Comparison of ENCODE assay signal across 28 cellular contexts in the genomic region with DNA sequence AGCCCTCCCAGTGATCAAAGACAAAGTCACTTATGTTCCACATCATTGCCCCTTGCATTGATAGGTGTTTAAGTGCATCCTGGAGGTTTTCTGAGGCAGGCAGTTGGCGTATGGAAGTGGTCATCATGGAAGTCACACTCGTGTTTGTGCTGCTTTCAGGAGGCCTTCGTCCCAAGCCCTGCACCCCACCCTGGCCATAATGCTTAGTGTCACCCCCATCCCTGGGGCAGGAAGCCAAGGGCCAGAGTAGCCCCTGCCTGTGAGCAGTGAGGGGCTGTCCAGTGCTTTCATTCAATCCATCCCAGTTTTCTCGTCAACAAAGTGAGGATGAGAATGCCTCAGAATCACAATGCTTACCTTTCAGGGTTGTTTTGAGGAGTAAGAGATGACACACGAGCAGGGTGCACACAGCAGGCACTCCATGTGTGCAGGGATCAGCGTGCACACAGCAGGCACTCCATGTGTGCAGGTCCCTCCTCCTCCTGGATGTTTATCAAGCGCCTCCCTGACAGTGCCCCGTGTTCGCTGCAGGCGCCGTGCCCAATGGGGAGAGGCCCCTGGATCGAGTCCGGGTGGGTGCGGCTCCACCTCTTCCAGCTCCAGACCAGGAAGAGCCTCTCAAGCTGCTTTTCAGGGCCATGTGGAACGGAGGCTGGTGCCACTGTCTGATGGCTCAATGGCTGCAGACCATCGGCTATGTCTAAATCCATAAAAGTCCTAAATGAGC. TPM values are rescaled to one million over a fixed set of nuclear protein-coding genes. Genes with fewer than 3 reads are reported as not detected.
A peak's percentile ranks its signal among the peaks of the same experiment; 100 is the strongest.
DNase-seq lines count a peak whose midpoint lies in the region; ATAC-seq, FAIRE-seq and TF ChIP-seq lines count a peak whose summit lies in the region.
"Had no signal": no experiment of that assay in that cellular context is flagged by ENCODE, and none has a peak within 500 bp of the region (broad histone marks: within the 10 kb centered on the region; RNA-seq: fewer than 3 reads in every experiment).

No MANE protein-coding gene starts in this region.

- H3K9ac ChIP-seq in K562 (ENCODE audit: insufficient read depth in 1 of 2, low read depth in 2 of 2, low read length in 2 of 2), result peak overlapping the region in 1 of 2 experiments; percentile 31; a peak in 2 of 4 replicates
- no peak overlapping the region for H3K9ac ChIP-seq in HepG2 (ENCODE audit: insufficient read depth, low read depth, low read length)
- H3K9ac ChIP-seq: KMS-11 had no signal

- peak overlapping the region; percentile 65; the same call in 1 of the 2 replicates for H2AFZ ChIP-seq in K562 (ENCODE audit: low read depth, low read length)
- H2AFZ ChIP-seq in HepG2 (ENCODE audit: low read length), result no peak overlapping the region
- H2AFZ ChIP-seq: GM23338 had no signal

- POLR2A ChIA-PET in K562 (lab: Yijun Ruan, JAX) (interaction anchor here (0.6 to 2.2 kb wide), 9 partner anchors 9 to 244 kb away, joined by 3 to 9 read pairs (median 5); no protein-coding TSS in a partner anchor), HepG2 (lab: Yijun Ruan, JAX) (no interaction called here)

- in situ Hi-C loops in K562 (cut with MboI) (no loop called here), HepG2 (cut with HindIII; ENCODE audit: extremely low pct_ligation_motif_present, low pct_unique_long_range_greater_than_20kb) (no loop called here)

- H3K4me3 ChIP-seq in K562 (no peak overlapping the region), HepG2 (replicated peaks in 1 of 3; ENCODE audit: insufficient read depth in 1 of 3, low read depth in 2 of 3, low read length in 3 of 3) (no peak overlapping the region), spleen (no peak overlapping the region)
- H3K4me3 ChIP-seq: GM23338, prostate gland, SK-N-MC, upper lobe of left lung had no signal

- no peak for TF ChIP-seq POLR2A in K562 (conservative IDR thresholded peaks at IDR 0.05)
- TF ChIP-seq POLR2A in HepG2 (IDR thresholded peaks at IDR 0.05; ENCODE audit: insufficient read depth in 1 of 2, low read depth in 2 of 2, low read length in 2 of 2), result no peak
- TF ChIP-seq POLR2A in spleen (IDR thresholded peaks at IDR 0.05), result no peak

- no peaks in the 10 kb centered on the region for H3K9me1 ChIP-seq in K562 (ENCODE audit: control insufficient read depth, insufficient read depth, low read length)

- DNase-seq in NCI-H510A treated with DMSO at 0.1 percent for 48 hours (lab: John Stamatoyannopoulos, UW) (peak; percentile 48), NCI-H510A (lab: John Stamatoyannopoulos, UW) (no peak), K562 (ENCODE audit: extremely low read depth in 1 of 4, low spot score in 3 of 4) (no peak), HepG2 (ENCODE audit: low spot score) (no peak), spleen (peak; percentile 77), NCI-H524 (lab: John Stamatoyannopoulos, UW) (no peak), A172 (ENCODE audit: low spot score) (no peak)
- DNase-seq: 8988T; activated CD4-positive, CD25-positive, alpha-beta regulatory T cell; activated effector memory CD4-positive, alpha-beta T cell treated with anti-CD3 and anti-CD28 coated beads, Interleukin-2, amount 50 U/mL, for 16 hours; activated T-cell treated with anti-CD3 and anti-CD28 coated beads, Interleukin-2, amount 50 U/mL, for 24 hours; CD4-positive, alpha-beta memory T cell; cortex of kidney; endodermal cell; MM.1S; NCI-H1930; NCI-H345; OCI-M1; stimulated activated naive B cell treated with anti-CD40 and anti-IgM and Interleukin-4, amounts not matched to agents 10 μg/mL and 1 μg/mL and 100 μg/mL, for 72 hours; T-helper 17 cell had no signal

- BruUV-seq in K562 (replicated peaks; lab: Mats Ljungman, UMichigan) (no TSS peak), HepG2 (replicated peaks; lab: Mats Ljungman, UMichigan) (no TSS peak)

- TF ChIP-seq EP300 in K562 (IDR thresholded peaks at IDR 0.05; ENCODE audit: low read length), result no peak
- TF ChIP-seq EP300 in HepG2 (IDR thresholded peaks at IDR 0.05; ENCODE audit: low read depth in 2 of 2, low read length in 2 of 2), result no peak
- TF ChIP-seq EP300 in HepG2 (CRISPR knock-in tag; IDR thresholded peaks at IDR 0.05; ENCODE audit: borderline replicate concordance), result no peak

- TF ChIP-seq CTCF in K562 (IDR thresholded peaks at IDR 0.05 in 2 of 3, conservative IDR thresholded peaks at IDR 0.05 in 1 of 3; ENCODE audit: insufficient read depth in 2 of 3, low read depth in 1 of 3, low read length in 3 of 3) (no peak), HepG2 (CRISPR knock-in tag; IDR thresholded peaks at IDR 0.05) (no peak), spleen (IDR thresholded peaks at IDR 0.05 in 8 of 11, conservative IDR thresholded peaks at IDR 0.05 in 3 of 11) (no peak)

- H3K4me1 ChIP-seq in K562 (replicated peaks in 1 of 2; ENCODE audit: control insufficient read depth in 2 of 2, insufficient read depth in 2 of 2, low read length in 2 of 2), result peaks cover 19 to 46% of the 10 kb centered on the region in 2 experiments
- H3K4me1 ChIP-seq in HepG2 (ENCODE audit: insufficient read depth, low read length), result peaks cover 29% of the 10 kb centered on the region
- H3K4me1 ChIP-seq in spleen, result peaks cover 0 to 23% (median 0%) of the 10 kb centered on the region in 6 donors
- H3K4me1 ChIP-seq: prostate gland had no signal

- no peak for FAIRE-seq in K562 (lab: Jason Lieb, UNC)
- FAIRE-seq in HepG2 (lab: Jason Lieb, UNC), result no peak
- FAIRE-seq: TTC549 had no signal

- 74% methylated on average over 16 of the region's 16 CpGs for WGBS in K562 (ENCODE audit: insufficient coverage, low coverage, missing lambda C conversion rate)
- 52% methylated on average over 6 of the region's 16 CpGs for WGBS in HepG2 (ENCODE audit: low lambda C conversion rate)
- WGBS in spleen, 5 donors, result 72 to 90% (median 76%) methylated on average over 7 to 16 of the region's 16 CpGs

- H3K36me3 ChIP-seq in K562 (ENCODE audit: control insufficient read depth, insufficient read depth, low read length), result no peaks in the 10 kb centered on the region
- no peaks in the 10 kb centered on the region for H3K36me3 ChIP-seq in HepG2 (replicated peaks in 1 of 2; ENCODE audit: control insufficient read depth in 1 of 2, insufficient read depth in 2 of 2, low read length in 2 of 2)
- H3K36me3 ChIP-seq in spleen, result no peaks in the 10 kb centered on the region
- H3K36me3 ChIP-seq: neutrophil, prostate gland, upper lobe of left lung had no signal

- H3K79me2 ChIP-seq in K562 (ENCODE audit: control insufficient read depth, insufficient read depth, low read length), result no peaks in the 10 kb centered on the region
- no peaks in the 10 kb centered on the region for H3K79me2 ChIP-seq in HepG2 (ENCODE audit: insufficient read depth, low read length)

- ATAC-seq in K562, result no peak
- no peak for ATAC-seq in HepG2
- no peak for ATAC-seq in GM21786 (IDR thresholded peaks at IDR 0.05; ENCODE audit: unreplicated experiment)
- ATAC-seq: stimulated activated naive B cell treated with anti-CD40 and anti-IgM and Interleukin-4, amounts not matched to agents 10 μg/mL and 1 μg/mL and 100 μg/mL, for 72 hours; T-helper 17 cell had no signal

- H4K20me1 ChIP-seq in K562 (replicated peaks; ENCODE audit: control insufficient read depth, insufficient read depth, low read length), result peaks cover 5% of the 10 kb centered on the region; the same call in 1 of the 2 replicates
- H4K20me1 ChIP-seq in HepG2 (ENCODE audit: insufficient read depth, low read length), result no peaks in the 10 kb centered on the region

- H3K27ac ChIP-seq in K562 (ENCODE audit: extremely low read depth, low read depth, low read length) (peak overlapping the region; percentile 63; the same call in 1 of the 3 replicates), HepG2 (ENCODE audit: extremely low read length, insufficient read depth, low read length) (no peak overlapping the region), spleen (no peak overlapping the region)
- H3K27ac ChIP-seq: KMS-11, neutrophil, prostate gland, SK-N-MC, upper lobe of left lung had no signal

- intact Hi-C loops in K562 (cut with micrococcal nuclease), result no loop called here
- intact Hi-C loops in HepG2 (cut with micrococcal nuclease; ENCODE audit: unreplicated experiment), result no loop called here
- intact Hi-C loops in spleen (cut with DNase I; ENCODE audit: low total_unique reads), result no loop called here

- H3K9me3 ChIP-seq in K562 (replicated peaks; ENCODE audit: control insufficient read depth, insufficient read depth, low read depth, low read length), result no peaks in the 10 kb centered on the region
- no peaks in the 10 kb centered on the region for H3K9me3 ChIP-seq in HepG2 (ENCODE audit: low read length)
- no peaks in the 10 kb centered on the region for H3K9me3 ChIP-seq in spleen
- H3K9me3 ChIP-seq: neutrophil, prostate gland, upper lobe of left lung had no signal

- no peak for TF ChIP-seq RAD21 in K562 (CRISPR knock-in tag; conservative IDR thresholded peaks at IDR 0.05 in 1 of 2, IDR thresholded peaks at IDR 0.05 in 1 of 2)
- no peak for TF ChIP-seq RAD21 in HepG2 (CRISPR knock-in tag; IDR thresholded peaks at IDR 0.05)

- H3K27me3 ChIP-seq in K562 (ENCODE audit: control insufficient read depth in 2 of 2, insufficient read depth in 2 of 2, low read length in 2 of 2) (no peaks in the 10 kb centered on the region), HepG2 (ENCODE audit: control insufficient read depth in 1 of 2, insufficient read depth in 2 of 2, low read length in 2 of 2) (peaks cover 14 to 35% of the 10 kb centered on the region in 2 experiments), spleen (replicated peaks in 1 of 7) (peaks cover 0 to 24% (median 0%) of the 10 kb centered on the region in 7 donors)
- H3K27me3 ChIP-seq: upper lobe of left lung had no signal

- CTCF ChIA-PET in K562 (lab: Yijun Ruan, JAX; ENCODE audit: low intra/inter-chr PET ratio), result no interaction called here
- CTCF ChIA-PET in HepG2 (lab: Yijun Ruan, JAX; ENCODE audit: low intra/inter-chr PET ratio, low total read pairs), result interaction anchor here (0.7 kb wide), 1 partner anchor 17 kb away, joined by 3 read pairs; no protein-coding TSS in a partner anchor

- H3K4me2 ChIP-seq in K562 (ENCODE audit: insufficient read depth, low read length), result peak overlapping the region; percentile 46; the same call in 1 of the 2 replicates
- no peak overlapping the region for H3K4me2 ChIP-seq in HepG2 (ENCODE audit: low read depth, low read length)
- H3K4me2 ChIP-seq: GM23338, KMS-11 had no signal

RNA-seq across cellular contexts. Expression of gene RRP1, which starts 35.7 kb away (rescaled TPM):
- total RNA-seq in K562 (2011; cell fraction: chromatin; rRNA removed; ENCODE audit: low replicate concordance), result 200 and 398 TPM in 2 replicates
- 176 and 196 TPM in 2 replicates for total RNA-seq in K562 (2011; cell fraction: nucleolus; rRNA removed)
- 186 and 220 TPM in 2 replicates for total RNA-seq in K562 (2011; cell fraction: nucleoplasm; rRNA removed)
- 68.6 and 84.3 TPM in 2 replicates for total RNA-seq in K562 (2014; rRNA removed)
- 40.5 and 48.5 TPM in 2 replicates for total RNA-seq in K562 (2014; rRNA removed; fragmentation: Illumina TruSeq; extraction: Trizol)
- 51.6 and 52.9 TPM in 2 replicates for total RNA-seq in K562 (2015; rRNA removed; fragmentation: Illumina TruSeq; extraction: Trizol)
- 89.1 and 105 TPM in 2 replicates for total RNA-seq in K562 (2021)
- 38.0 and 47.3 TPM in 2 replicates for polyA plus RNA-seq in K562 (2011; rRNA removed)
- polyA plus RNA-seq in K562 (2011; cell fraction: cytosol; rRNA removed), result 22.9 and 23.5 TPM in 2 replicates
- polyA plus RNA-seq in K562 (2011; cell fraction: nucleus; rRNA removed), result 233 and 286 TPM in 2 replicates
- 35.6 and 62.2 TPM in 2 replicates for polyA plus RNA-seq in K562 (2012)
- polyA plus RNA-seq in K562 (2014; fragmentation: Illumina TruSeq; extraction: Trizol), result 79.7 and 97.5 TPM in 2 replicates
- 1 to 10 TPM in 1 of 2 experiments, under 1 TPM in 1; 0.89 to 1.8 TPM for polyA plus RNA-seq in K562 (2014; fragmentation: Nextera tagmentation; extraction: Ambion mirVana)
- polyA plus RNA-seq in K562 (2014; rRNA removed), result 60.2 and 64.7 TPM in 2 replicates
- polyA minus RNA-seq in K562 (2011; rRNA and poly(A)+ RNA removed), result 23.9 and 28.6 TPM in 2 replicates
- 20.8 and 22.0 TPM in 2 replicates for polyA minus RNA-seq in K562 (2011; cell fraction: cytosol; rRNA and poly(A)+ RNA removed)
- polyA minus RNA-seq in K562 (2011; cell fraction: nucleus; rRNA and poly(A)+ RNA removed), result 66.5 and 104 TPM in 2 replicates
- 24.6 and 35.1 TPM in 2 replicates for total RNA-seq in HepG2 (2016; rRNA removed; fragmentation: Illumina TruSeq; extraction: Trizol)
- 16.9 and 17.1 TPM in 2 replicates for total RNA-seq in HepG2 (2016; cell fraction: cytosol; rRNA removed; fragmentation: Illumina TruSeq; extraction: Trizol; ENCODE audit: low read depth)
- total RNA-seq in HepG2 (2016; cell fraction: insoluble cytoplasmic fraction; rRNA removed; fragmentation: Illumina TruSeq; extraction: Trizol), result 24.1 and 32.9 TPM in 2 replicates
- 10.3 and 11.2 TPM in 2 replicates for total RNA-seq in HepG2 (2016; cell fraction: membrane; rRNA removed; fragmentation: Illumina TruSeq; extraction: Trizol)
- total RNA-seq in HepG2 (2016; cell fraction: nucleus; rRNA removed; fragmentation: Illumina TruSeq; extraction: Trizol), result 29.9 and 34.8 TPM in 2 replicates
- 20.1 and 22.2 TPM in 2 replicates for polyA plus RNA-seq in HepG2 (2011; rRNA removed)
- polyA plus RNA-seq in HepG2 (2011; cell fraction: cytosol; rRNA removed), result 11.2 and 11.3 TPM in 2 replicates
- 110 and 114 TPM in 2 replicates for polyA plus RNA-seq in HepG2 (2011; cell fraction: nucleus; rRNA removed)
- 22.7 and 27.0 TPM in 2 replicates for polyA plus RNA-seq in HepG2 (2012)
- polyA plus RNA-seq in HepG2 (2016; cell fraction: cytosol; fragmentation: Illumina TruSeq; extraction: Trizol; ENCODE audit: low read depth), result 3.0 and 3.7 TPM in 2 replicates
- 25.7 and 32.8 TPM in 2 replicates for polyA plus RNA-seq in HepG2 (2016; cell fraction: insoluble cytoplasmic fraction; fragmentation: Illumina TruSeq; extraction: Trizol; ENCODE audit: low read depth)
- polyA plus RNA-seq in HepG2 (2016; cell fraction: membrane; fragmentation: Illumina TruSeq; extraction: Trizol; ENCODE audit: low read depth), result 4.3 and 6.1 TPM in 2 replicates
- 70.6 and 74.1 TPM in 2 replicates for polyA plus RNA-seq in HepG2 (2016; cell fraction: nucleus; fragmentation: Illumina TruSeq; extraction: Trizol; ENCODE audit: insufficient read depth, low read depth)
- polyA minus RNA-seq in HepG2 (2011; rRNA and poly(A)+ RNA removed; ENCODE audit: low replicate concordance), result 9.8 and 26.9 TPM in 2 replicates
- 5.9 and 9.7 TPM in 2 replicates for polyA minus RNA-seq in HepG2 (2011; cell fraction: cytosol; rRNA and poly(A)+ RNA removed)
- polyA minus RNA-seq in HepG2 (2011; cell fraction: nucleus; rRNA and poly(A)+ RNA removed), result 27.0 and 37.2 TPM in 2 replicates
- total RNA-seq in spleen, result 10 to 100 TPM; 11.5 to 26.9 (median 20.5) TPM
- 10 to 100 TPM; 12.6 to 18.8 (median 15.8) TPM for polyA plus RNA-seq in spleen
- total RNA-seq in A172 (2014; rRNA removed; shearing (Covaris generic)), result 63.7 and 77.7 TPM in 2 replicates

RNA-seq across cellular contexts. Expression of gene AGPAT3, which starts 40.0 kb away (rescaled TPM):
- 91.3 and 152 TPM in 2 replicates for total RNA-seq in K562 (2011; cell fraction: chromatin; rRNA removed; ENCODE audit: low replicate concordance)
- total RNA-seq in K562 (2011; cell fraction: nucleolus; rRNA removed), result 92.9 and 103 TPM in 2 replicates
- total RNA-seq in K562 (2011; cell fraction: nucleoplasm; rRNA removed), result 104 and 106 TPM in 2 replicates
- total RNA-seq in K562 (2014; rRNA removed), result 41.3 and 50.4 TPM in 2 replicates
- 27.3 and 28.6 TPM in 2 replicates for total RNA-seq in K562 (2014; rRNA removed; fragmentation: Illumina TruSeq; extraction: Trizol)
- total RNA-seq in K562 (2015; rRNA removed; fragmentation: Illumina TruSeq; extraction: Trizol), result 33.7 and 35.7 TPM in 2 replicates
- 88.4 and 90.1 TPM in 2 replicates for total RNA-seq in K562 (2021)
- polyA plus RNA-seq in K562 (2011; rRNA removed), result 48.3 and 63.4 TPM in 2 replicates
- 66.5 and 76.4 TPM in 2 replicates for polyA plus RNA-seq in K562 (2011; cell fraction: cytosol; rRNA removed)
- 70.1 and 87.0 TPM in 2 replicates for polyA plus RNA-seq in K562 (2011; cell fraction: nucleus; rRNA removed)
- 42.6 and 65.7 TPM in 2 replicates for polyA plus RNA-seq in K562 (2012)
- 33.2 and 48.4 TPM in 2 replicates for polyA plus RNA-seq in K562 (2014; fragmentation: Illumina TruSeq; extraction: Trizol)
- polyA plus RNA-seq in K562 (2014; fragmentation: Nextera tagmentation; extraction: Ambion mirVana), result 1 to 10 TPM; 1.5 TPM
- 46.6 and 50.1 TPM in 2 replicates for polyA plus RNA-seq in K562 (2014; rRNA removed)
- 40.0 and 57.0 TPM in 2 replicates for polyA minus RNA-seq in K562 (2011; rRNA and poly(A)+ RNA removed)
- polyA minus RNA-seq in K562 (2011; cell fraction: cytosol; rRNA and poly(A)+ RNA removed), result 48.7 and 66.4 TPM in 2 replicates
- polyA minus RNA-seq in K562 (2011; cell fraction: nucleus; rRNA and poly(A)+ RNA removed), result 26.1 and 32.4 TPM in 2 replicates
- total RNA-seq in HepG2 (2016; rRNA removed; fragmentation: Illumina TruSeq; extraction: Trizol), result 46.8 and 54.4 TPM in 2 replicates
- total RNA-seq in HepG2 (2016; cell fraction: cytosol; rRNA removed; fragmentation: Illumina TruSeq; extraction: Trizol; ENCODE audit: low read depth), result 14.8 and 16.1 TPM in 2 replicates
- total RNA-seq in HepG2 (2016; cell fraction: insoluble cytoplasmic fraction; rRNA removed; fragmentation: Illumina TruSeq; extraction: Trizol), result 41.2 and 56.0 TPM in 2 replicates
- 53.6 and 57.0 TPM in 2 replicates for total RNA-seq in HepG2 (2016; cell fraction: membrane; rRNA removed; fragmentation: Illumina TruSeq; extraction: Trizol)
- 49.6 and 56.0 TPM in 2 replicates for total RNA-seq in HepG2 (2016; cell fraction: nucleus; rRNA removed; fragmentation: Illumina TruSeq; extraction: Trizol)
- 32.2 and 40.5 TPM in 2 replicates for polyA plus RNA-seq in HepG2 (2011; rRNA removed)
- 34.8 and 46.1 TPM in 2 replicates for polyA plus RNA-seq in HepG2 (2011; cell fraction: cytosol; rRNA removed)
- polyA plus RNA-seq in HepG2 (2011; cell fraction: nucleus; rRNA removed), result 58.5 and 63.8 TPM in 2 replicates
- 30.3 and 31.7 TPM in 2 replicates for polyA plus RNA-seq in HepG2 (2012)
- 19.7 and 23.3 TPM in 2 replicates for polyA plus RNA-seq in HepG2 (2016; cell fraction: cytosol; fragmentation: Illumina TruSeq; extraction: Trizol; ENCODE audit: low read depth)
- 37.4 and 44.0 TPM in 2 replicates for polyA plus RNA-seq in HepG2 (2016; cell fraction: insoluble cytoplasmic fraction; fragmentation: Illumina TruSeq; extraction: Trizol; ENCODE audit: low read depth)
- polyA plus RNA-seq in HepG2 (2016; cell fraction: membrane; fragmentation: Illumina TruSeq; extraction: Trizol; ENCODE audit: low read depth), result 43.7 and 47.5 TPM in 2 replicates
- 78.1 and 78.9 TPM in 2 replicates for polyA plus RNA-seq in HepG2 (2016; cell fraction: nucleus; fragmentation: Illumina TruSeq; extraction: Trizol; ENCODE audit: insufficient read depth, low read depth)
- polyA minus RNA-seq in HepG2 (2011; rRNA and poly(A)+ RNA removed; ENCODE audit: low replicate concordance), result 56.4 and 145 TPM in 2 replicates
- 41.5 and 50.9 TPM in 2 replicates for polyA minus RNA-seq in HepG2 (2011; cell fraction: cytosol; rRNA and poly(A)+ RNA removed)
- 28.1 and 33.7 TPM in 2 replicates for polyA minus RNA-seq in HepG2 (2011; cell fraction: nucleus; rRNA and poly(A)+ RNA removed)
- total RNA-seq in spleen, result 10 to 100 TPM; 50.8 to 92.0 (median 64.5) TPM
- 10 to 100 TPM in 1 of 3 donors, 1 to 10 TPM in 2; 6.9 to 20.7 (median 8.3) TPM for polyA plus RNA-seq in spleen
- total RNA-seq in A172 (2014; rRNA removed; shearing (Covaris generic)), result 73.4 and 73.5 TPM in 2 replicates

RNA-seq across cellular contexts. Expression of gene CSTB, which starts 48.9 kb away (rescaled TPM):
- 10.6 and 21.9 TPM in 2 replicates for total RNA-seq in K562 (2011; cell fraction: chromatin; rRNA removed; ENCODE audit: low replicate concordance)
- 19.5 and 22.0 TPM in 2 replicates for total RNA-seq in K562 (2011; cell fraction: nucleolus; rRNA removed)
- 18.3 and 24.3 TPM in 2 replicates for total RNA-seq in K562 (2011; cell fraction: nucleoplasm; rRNA removed)
- total RNA-seq in K562 (2014; rRNA removed), result 23.1 and 29.0 TPM in 2 replicates
- 20.8 and 21.1 TPM in 2 replicates for total RNA-seq in K562 (2014; rRNA removed; fragmentation: Illumina TruSeq; extraction: Trizol)
- total RNA-seq in K562 (2015; rRNA removed; fragmentation: Illumina TruSeq; extraction: Trizol), result 31.7 and 34.9 TPM in 2 replicates
- total RNA-seq in K562 (2021), result 43.5 and 48.1 TPM in 2 replicates
- 46.6 and 58.0 TPM in 2 replicates for polyA plus RNA-seq in K562 (2011; rRNA removed)
- polyA plus RNA-seq in K562 (2011; cell fraction: cytosol; rRNA removed), result 74.4 and 80.8 TPM in 2 replicates
- polyA plus RNA-seq in K562 (2011; cell fraction: nucleus; rRNA removed), result 36.5 and 43.3 TPM in 2 replicates
- 76.9 and 118 TPM in 2 replicates for polyA plus RNA-seq in K562 (2012)
- polyA plus RNA-seq in K562 (2014; fragmentation: Illumina TruSeq; extraction: Trizol), result 64.2 and 79.8 TPM in 2 replicates
- polyA plus RNA-seq in K562 (2014; fragmentation: Nextera tagmentation; extraction: Ambion mirVana), result 10 to 100 TPM; 12.4 to 17.1 TPM
- polyA plus RNA-seq in K562 (2014; rRNA removed), result 65.0 and 67.8 TPM in 2 replicates
- 33.5 and 37.4 TPM in 2 replicates for polyA minus RNA-seq in K562 (2011; rRNA and poly(A)+ RNA removed)
- polyA minus RNA-seq in K562 (2011; cell fraction: cytosol; rRNA and poly(A)+ RNA removed), result 14.2 and 21.7 TPM in 2 replicates
- 9.0 and 14.1 TPM in 2 replicates for polyA minus RNA-seq in K562 (2011; cell fraction: nucleus; rRNA and poly(A)+ RNA removed)
- 11.7 and 15.8 TPM in 2 replicates for total RNA-seq in HepG2 (2016; rRNA removed; fragmentation: Illumina TruSeq; extraction: Trizol)
- total RNA-seq in HepG2 (2016; cell fraction: cytosol; rRNA removed; fragmentation: Illumina TruSeq; extraction: Trizol; ENCODE audit: low read depth), result 8.0 and 9.1 TPM in 2 replicates
- 11.9 and 14.9 TPM in 2 replicates for total RNA-seq in HepG2 (2016; cell fraction: insoluble cytoplasmic fraction; rRNA removed; fragmentation: Illumina TruSeq; extraction: Trizol)
- total RNA-seq in HepG2 (2016; cell fraction: membrane; rRNA removed; fragmentation: Illumina TruSeq; extraction: Trizol), result 9.8 and 11.8 TPM in 2 replicates
- 6.6 and 7.1 TPM in 2 replicates for total RNA-seq in HepG2 (2016; cell fraction: nucleus; rRNA removed; fragmentation: Illumina TruSeq; extraction: Trizol)
- 94.1 and 110 TPM in 2 replicates for polyA plus RNA-seq in HepG2 (2011; rRNA removed)
- 129 and 137 TPM in 2 replicates for polyA plus RNA-seq in HepG2 (2011; cell fraction: cytosol; rRNA removed)
- 53.4 and 59.2 TPM in 2 replicates for polyA plus RNA-seq in HepG2 (2011; cell fraction: nucleus; rRNA removed)
- polyA plus RNA-seq in HepG2 (2012), result 58.7 and 69.9 TPM in 2 replicates
- 34.3 and 43.0 TPM in 2 replicates for polyA plus RNA-seq in HepG2 (2016; cell fraction: cytosol; fragmentation: Illumina TruSeq; extraction: Trizol; ENCODE audit: low read depth)
- 53.0 and 57.2 TPM in 2 replicates for polyA plus RNA-seq in HepG2 (2016; cell fraction: insoluble cytoplasmic fraction; fragmentation: Illumina TruSeq; extraction: Trizol; ENCODE audit: low read depth)
- polyA plus RNA-seq in HepG2 (2016; cell fraction: membrane; fragmentation: Illumina TruSeq; extraction: Trizol; ENCODE audit: low read depth), result 32.8 and 40.2 TPM in 2 replicates
- polyA plus RNA-seq in HepG2 (2016; cell fraction: nucleus; fragmentation: Illumina TruSeq; extraction: Trizol; ENCODE audit: insufficient read depth, low read depth), result 34.9 and 36.2 TPM in 2 replicates
- 37.2 and 51.7 TPM in 2 replicates for polyA minus RNA-seq in HepG2 (2011; rRNA and poly(A)+ RNA removed; ENCODE audit: low replicate concordance)
- polyA minus RNA-seq in HepG2 (2011; cell fraction: cytosol; rRNA and poly(A)+ RNA removed), result 24.0 and 25.6 TPM in 2 replicates
- polyA minus RNA-seq in HepG2 (2011; cell fraction: nucleus; rRNA and poly(A)+ RNA removed), result 9.0 and 15.4 TPM in 2 replicates
- 10 to 100 TPM; 10.5 to 36.6 (median 28.6) TPM for total RNA-seq in spleen
- 10 to 100 TPM; 39.6 to 93.8 (median 48.5) TPM for polyA plus RNA-seq in spleen
- total RNA-seq in A172 (2014; rRNA removed; shearing (Covaris generic)), result 106 and 145 TPM in 2 replicates

Comparison
In these comparisons a context has a peak if more than half of its experiments do, and no peak if none do; other contexts are left out.
1. DNase-seq: peak in NCI-H510A treated with DMSO at 0.1 percent for 48 hours (single experiment) and spleen (single experiment); none in NCI-H510A (single experiment), K562 (0 of 4), HepG2 (single experiment), NCI-H524 (0 of 2) and A172 (single experiment).